8 cellular contexts compared by ENCODE assay signal in genomic region chr16:3264137-3265036, GRCh38. TPM values are rescaled to one million over a fixed set of nuclear protein-coding genes. Genes with fewer than 3 reads are reported as not detected.
DNase-seq lines count a peak whose midpoint lies in the region; ATAC-seq and TF ChIP-seq lines count a peak whose summit lies in the region.

No MANE protein-coding gene starts in this region.

- no peaks in the 10 kb centered on the region for H3K36me3 ChIP-seq in kidney epithelial cell (ENCODE audit: control insufficient read depth, insufficient read depth, low read length)

- peak; percentile 99 for DNase-seq in AG10803 (ENCODE audit: low read depth)
- peak; percentile 98 for DNase-seq in NCI-H345 treated with DMSO at 0.1 percent for 48 hours (lab: John Stamatoyannopoulos, UW; ENCODE audit: unreplicated experiment)
- peak; percentile 88 to 96 for DNase-seq in cerebellar nuclear complex (lab: John Stamatoyannopoulos, UW)
- DNase-seq in kidney epithelial cell (ENCODE audit: low read depth), result peak; percentile 85
- DNase-seq in stimulated activated CD4-positive, alpha-beta T cell treated with anti-CD3 and anti-CD28 coated beads, Interleukin-15, amount 100 ng/mL, for 48 hours (ENCODE audit: low read depth in 2 of 2), result peak; percentile 92 to 98

- peak; percentile 85 for ATAC-seq in GM19023 (IDR thresholded peaks at IDR 0.05; ENCODE audit: unreplicated experiment)
- ATAC-seq in HG03342 (IDR thresholded peaks at IDR 0.05; ENCODE audit: unreplicated experiment), result peak; percentile 80
- ATAC-seq in activated CD4-positive, CD25-positive, alpha-beta regulatory T cell treated with anti-CD3 and anti-CD28 coated beads, Interleukin-2, amount 50 U/mL, for 24 hours, result peak; percentile 91 to 96

- peak overlapping the region; percentile 87 for H3K4me3 ChIP-seq in AG10803 (ENCODE audit: low read length)
- peak overlapping the region; percentile 71 for H3K4me3 ChIP-seq in kidney epithelial cell (ENCODE audit: low read depth, low read length)

- TF ChIP-seq CTCF in AG10803 (conservative IDR thresholded peaks at IDR 0.05; ENCODE audit: low read length), result peak; percentile 33
- peak; percentile 38 for TF ChIP-seq CTCF in kidney epithelial cell (IDR thresholded peaks at IDR 0.05; ENCODE audit: insufficient read depth, low read length, poor library complexity, severe bottlenecking)

- no peaks in the 10 kb centered on the region for H3K27me3 ChIP-seq in kidney epithelial cell (ENCODE audit: control insufficient read depth, insufficient read depth, low read length)

RNA-seq across cellular contexts. Expression of gene MEFV, which starts 8.0 kb away (rescaled TPM):
- 0.14 and 0.21 TPM in 2 replicates for total RNA-seq in kidney epithelial cell

RNA-seq across cellular contexts. Expression of gene ZNF263, which starts 18.9 kb away (rescaled TPM):
- total RNA-seq in kidney epithelial cell, result 42.1 and 44.5 TPM in 2 replicates

RNA-seq across cellular contexts. Expression of gene ZNF200, which starts 29.4 kb away (rescaled TPM):
- 5.0 and 7.9 TPM in 2 replicates for total RNA-seq in kidney epithelial cell

RNA-seq across cellular contexts. Expression of gene TIGD7, which starts 40.8 kb away (rescaled TPM):
- total RNA-seq in kidney epithelial cell, result 3.1 and 3.4 TPM in 2 replicates

RNA-seq across cellular contexts. Expression of gene ZNF75A, which starts 40.9 kb away (rescaled TPM):
- total RNA-seq in kidney epithelial cell, result 17.8 and 19.5 TPM in 2 replicates

Comparison
In these comparisons a context has a peak if more than half of its experiments do, and no peak if none do; other contexts are left out.
1. Peak in every context shown above with its lines: DNase-seq, ATAC-seq and H3K4me3 ChIP-seq.